Comparison of ENCODE assay signal across 7 cellular contexts in the genomic region with DNA sequence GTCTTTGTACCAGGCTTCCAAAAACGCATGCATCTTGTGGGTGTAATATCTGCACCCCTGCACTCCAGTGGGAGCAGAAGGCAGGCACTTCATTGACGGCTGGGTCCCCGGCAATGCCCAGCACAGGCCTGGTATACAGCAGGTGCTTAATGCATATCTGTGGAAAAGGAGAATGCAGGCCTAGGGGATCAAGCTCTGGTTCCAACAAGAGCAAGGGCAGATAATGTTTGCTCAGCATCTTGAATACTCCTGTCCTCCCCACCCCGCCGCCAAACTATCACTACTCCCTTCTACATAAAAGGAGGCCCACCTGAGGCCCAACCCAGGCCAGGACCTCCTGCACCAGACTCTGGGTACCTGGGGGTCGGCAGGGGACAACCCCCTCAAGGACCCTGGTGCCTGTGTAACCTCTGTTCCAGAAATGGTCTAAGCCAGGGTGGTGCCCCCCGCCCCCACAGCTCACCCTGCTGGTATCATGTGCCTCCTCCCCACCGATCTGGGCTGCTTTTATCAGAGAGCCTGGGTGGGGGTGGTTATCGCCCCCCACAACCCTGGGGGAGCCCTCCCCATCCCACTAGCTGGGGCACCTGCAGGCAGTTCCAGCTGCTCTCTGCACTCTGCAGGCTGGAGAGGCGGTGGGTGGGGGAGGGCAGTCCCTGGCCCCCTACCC. TPM values are rescaled to one million over a fixed set of nuclear protein-coding genes. Genes with fewer than 3 reads are reported as not detected.
DNase-seq lines count a peak whose midpoint lies in the region; ATAC-seq and TF ChIP-seq lines count a peak whose summit lies in the region.

No MANE protein-coding gene starts in this region.

- no peaks in the 10 kb centered on the region for H3K9me3 Mint-ChIP-seq in endodermal cell

- TF ChIP-seq CTCF in HEK293 (tag by site-specific recombination; IDR thresholded peaks at IDR 0.05) (no peak), endodermal cell (conservative IDR thresholded peaks at IDR 0.05) (no peak)

- H3K4me3 ChIP-seq in HEK293 (ENCODE audit: low read depth, low read length): no peak overlapping the region
- H3K4me3 ChIP-seq in endodermal cell (ENCODE audit: low read length): peak overlapping the region; percentile 65
- no peak overlapping the region for H3K4me3 ChIP-seq in skeletal muscle tissue (ENCODE audit: low read length in 3 of 3)

- ATAC-seq in GM21529 (IDR thresholded peaks at IDR 0.05; ENCODE audit: unreplicated experiment) (no peak), HG02884 (IDR thresholded peaks at IDR 0.05; ENCODE audit: unreplicated experiment) (no peak)

- H3K36me3 ChIP-seq in HEK293 (ENCODE audit: control insufficient read depth in 2 of 2, insufficient read depth in 1 of 2, low read length in 2 of 2) (no peaks in the 10 kb centered on the region), endodermal cell (ENCODE audit: control insufficient read depth, insufficient read depth, low read length) (peaks cover 3% of the 10 kb centered on the region), skeletal muscle tissue (ENCODE audit: control insufficient read depth in 3 of 3, insufficient read depth in 3 of 3, low read length in 3 of 3) (no peaks in the 10 kb centered on the region)

- CTCF ChIA-PET in HEK293 (lab: Yijun Ruan, JAX): interaction anchor here (0.6 to 1.9 kb wide), 4 partner anchors 10 to 50 kb away, joined by 3 to 15 read pairs (median 4); a partner anchor contains a TSS

- 82 to 100% methylated on average over 3 to 8 of the region's 10 CpGs for WGBS in endodermal cell (ENCODE audit: insufficient coverage in 1 of 2, insufficient read length in 1 of 2), 2 experiments

- POLR2A ChIA-PET in HEK293 (lab: Yijun Ruan, JAX): interaction anchor here (1.7 kb wide), 1 partner anchor 10 kb away, joined by 4 read pairs; no protein-coding TSS in a partner anchor

- H3K9ac ChIP-seq in endodermal cell (ENCODE audit: extremely low read depth, low read length, poor library complexity, severe bottlenecking) (no peak overlapping the region), skeletal muscle tissue (ENCODE audit: low read depth in 1 of 3, low read length in 3 of 3) (no peak overlapping the region)

- H3K4me3 Mint-ChIP-seq in endodermal cell: peak overlapping the region; percentile 12

- no peak overlapping the region for H3K27ac Mint-ChIP-seq in endodermal cell

- H3K9me3 ChIP-seq in HEK293 (ENCODE audit: control insufficient read depth, insufficient read depth, low read depth, low read length) (no peaks in the 10 kb centered on the region), endodermal cell (ENCODE audit: control insufficient read depth, low read length) (no peaks in the 10 kb centered on the region), skeletal muscle tissue (ENCODE audit: control insufficient read depth in 3 of 3, low read length in 3 of 3) (no peaks in the 10 kb centered on the region)

- no peaks in the 10 kb centered on the region for H3K27me3 ChIP-seq in endodermal cell (ENCODE audit: control insufficient read depth, insufficient read depth, low read length, poor library complexity, severe bottlenecking)
- H3K27me3 ChIP-seq in skeletal muscle tissue (ENCODE audit: control insufficient read depth in 3 of 3, insufficient read depth in 3 of 3, low read length in 3 of 3): peaks cover 0 to 19% (median 16%) of the 10 kb centered on the region in 3 donors

- peaks cover 24% of the 10 kb centered on the region for H3K4me1 ChIP-seq in HEK293 (ENCODE audit: control insufficient read depth, insufficient read depth, low read length)
- peaks cover 28% of the 10 kb centered on the region for H3K4me1 ChIP-seq in endodermal cell (ENCODE audit: control insufficient read depth, insufficient read depth, low read length)
- H3K4me1 ChIP-seq in skeletal muscle tissue (ENCODE audit: control insufficient read depth in 3 of 3, insufficient read depth in 3 of 3, low read length in 3 of 3): peaks cover 24 to 60% (median 50%) of the 10 kb centered on the region in 3 donors

- H3K36me3 Mint-ChIP-seq in endodermal cell (ENCODE audit: low read depth): no peaks in the 10 kb centered on the region

- H3K27ac ChIP-seq in HEK293 (ENCODE audit: extremely low read depth, low read depth, low read length) (no peak overlapping the region), endodermal cell (ENCODE audit: low read depth, low read length) (no peak overlapping the region), skeletal muscle tissue (ENCODE audit: low read depth, low read length) (peak overlapping the region; percentile 76)

- peaks cover 7% of the 10 kb centered on the region for H3K27me3 Mint-ChIP-seq in endodermal cell (ENCODE audit: insufficient read depth)

- peak; percentile 27 for DNase-seq in RPMI8226
- no peak for DNase-seq in endodermal cell
- DNase-seq in LoVo (ENCODE audit: low spot score): no peak

- H3K4me1 Mint-ChIP-seq in endodermal cell: peaks cover 34% of the 10 kb centered on the region

TF ChIP-seq in HEK293, 187 proteins besides CTCF, POLR2A, EP300 and RAD21 (continues in another document):
- TF ChIP-seq, protein P1, sequence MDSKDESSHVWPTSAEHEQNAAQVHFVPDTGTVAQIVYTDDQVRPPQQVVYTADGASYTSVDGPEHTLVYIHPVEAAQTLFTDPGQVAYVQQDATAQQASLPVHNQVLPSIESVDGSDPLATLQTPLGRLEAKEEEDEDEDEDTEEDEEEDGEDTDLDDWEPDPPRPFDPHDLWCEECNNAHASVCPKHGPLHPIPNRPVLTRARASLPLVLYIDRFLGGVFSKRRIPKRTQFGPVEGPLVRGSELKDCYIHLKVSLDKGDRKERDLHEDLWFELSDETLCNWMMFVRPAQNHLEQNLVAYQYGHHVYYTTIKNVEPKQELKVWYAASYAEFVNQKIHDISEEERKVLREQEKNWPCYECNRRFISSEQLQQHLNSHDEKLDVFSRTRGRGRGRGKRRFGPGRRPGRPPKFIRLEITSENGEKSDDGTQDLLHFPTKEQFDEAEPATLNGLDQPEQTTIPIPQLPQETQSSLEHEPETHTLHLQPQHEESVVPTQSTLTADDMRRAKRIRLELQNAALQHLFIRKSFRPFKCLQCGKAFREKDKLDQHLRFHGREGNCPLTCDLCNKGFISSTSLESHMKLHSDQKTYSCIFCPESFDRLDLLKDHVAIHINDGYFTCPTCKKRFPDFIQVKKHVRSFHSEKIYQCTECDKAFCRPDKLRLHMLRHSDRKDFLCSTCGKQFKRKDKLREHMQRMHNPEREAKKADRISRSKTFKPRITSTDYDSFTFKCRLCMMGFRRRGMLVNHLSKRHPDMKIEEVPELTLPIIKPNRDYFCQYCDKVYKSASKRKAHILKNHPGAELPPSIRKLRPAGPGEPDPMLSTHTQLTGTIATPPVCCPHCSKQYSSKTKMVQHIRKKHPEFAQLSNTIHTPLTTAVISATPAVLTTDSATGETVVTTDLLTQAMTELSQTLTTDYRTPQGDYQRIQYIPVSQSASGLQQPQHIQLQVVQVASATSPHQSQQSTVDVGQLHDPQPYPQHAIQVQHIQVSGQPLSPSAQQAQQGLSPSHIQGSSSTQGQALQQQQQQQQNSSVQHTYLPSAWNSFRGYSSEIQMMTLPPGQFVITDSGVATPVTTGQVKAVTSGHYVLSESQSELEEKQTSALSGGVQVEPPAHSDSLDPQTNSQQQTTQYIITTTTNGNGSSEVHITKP (tag by site-specific recombination; IDR thresholded peaks at IDR 0.05): peak; percentile 36; the same call in 1 of the 2 replicates
- TF ChIP-seq, protein P2, sequence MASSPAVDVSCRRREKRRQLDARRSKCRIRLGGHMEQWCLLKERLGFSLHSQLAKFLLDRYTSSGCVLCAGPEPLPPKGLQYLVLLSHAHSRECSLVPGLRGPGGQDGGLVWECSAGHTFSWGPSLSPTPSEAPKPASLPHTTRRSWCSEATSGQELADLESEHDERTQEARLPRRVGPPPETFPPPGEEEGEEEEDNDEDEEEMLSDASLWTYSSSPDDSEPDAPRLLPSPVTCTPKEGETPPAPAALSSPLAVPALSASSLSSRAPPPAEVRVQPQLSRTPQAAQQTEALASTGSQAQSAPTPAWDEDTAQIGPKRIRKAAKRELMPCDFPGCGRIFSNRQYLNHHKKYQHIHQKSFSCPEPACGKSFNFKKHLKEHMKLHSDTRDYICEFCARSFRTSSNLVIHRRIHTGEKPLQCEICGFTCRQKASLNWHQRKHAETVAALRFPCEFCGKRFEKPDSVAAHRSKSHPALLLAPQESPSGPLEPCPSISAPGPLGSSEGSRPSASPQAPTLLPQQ (tag by site-specific recombination; IDR thresholded peaks at IDR 0.05): no peak
- TF ChIP-seq, protein P3, sequence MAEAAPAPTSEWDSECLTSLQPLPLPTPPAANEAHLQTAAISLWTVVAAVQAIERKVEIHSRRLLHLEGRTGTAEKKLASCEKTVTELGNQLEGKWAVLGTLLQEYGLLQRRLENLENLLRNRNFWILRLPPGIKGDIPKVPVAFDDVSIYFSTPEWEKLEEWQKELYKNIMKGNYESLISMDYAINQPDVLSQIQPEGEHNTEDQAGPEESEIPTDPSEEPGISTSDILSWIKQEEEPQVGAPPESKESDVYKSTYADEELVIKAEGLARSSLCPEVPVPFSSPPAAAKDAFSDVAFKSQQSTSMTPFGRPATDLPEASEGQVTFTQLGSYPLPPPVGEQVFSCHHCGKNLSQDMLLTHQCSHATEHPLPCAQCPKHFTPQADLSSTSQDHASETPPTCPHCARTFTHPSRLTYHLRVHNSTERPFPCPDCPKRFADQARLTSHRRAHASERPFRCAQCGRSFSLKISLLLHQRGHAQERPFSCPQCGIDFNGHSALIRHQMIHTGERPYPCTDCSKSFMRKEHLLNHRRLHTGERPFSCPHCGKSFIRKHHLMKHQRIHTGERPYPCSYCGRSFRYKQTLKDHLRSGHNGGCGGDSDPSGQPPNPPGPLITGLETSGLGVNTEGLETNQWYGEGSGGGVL (tag by site-specific recombination; IDR thresholded peaks at IDR 0.05): peak; percentile 68
- peak; percentile 26; the same call in 1 of the 2 replicates for TF ChIP-seq WT1 (tag by site-specific recombination; IDR thresholded peaks at IDR 0.05)
- no peak for TF ChIP-seq KLF1 (tag by site-specific recombination; IDR thresholded peaks at IDR 0.05)

RNA-seq across cellular contexts. Expression of a gene that starts 4.8 kb away (rescaled TPM):
- total RNA-seq in endodermal cell: 10 to 100 TPM; 39.0 to 42.9 TPM
- 19.2 TPM for polyA plus RNA-seq in endodermal cell (2013, experiment 1 of 2)
- polyA plus RNA-seq in endodermal cell (2013, experiment 2 of 2): 17.1 TPM
- total RNA-seq in skeletal muscle tissue: 2.6 TPM

RNA-seq across cellular contexts. Expression of a gene that starts 10.3 kb away (rescaled TPM):
- total RNA-seq in endodermal cell (10 to 100 TPM; 51.6 to 56.4 TPM), skeletal muscle tissue (5.7 TPM)
- polyA plus RNA-seq in endodermal cell (2013, experiment 1 of 2): 26.5 TPM
- 26.7 TPM for polyA plus RNA-seq in endodermal cell (2013, experiment 2 of 2)

RNA-seq across cellular contexts. Expression of a gene that starts 26.7 kb away (rescaled TPM):
- total RNA-seq in endodermal cell (10 to 100 TPM; 50.6 to 52.9 TPM), skeletal muscle tissue (52.7 TPM)
- polyA plus RNA-seq in endodermal cell (2013, experiment 1 of 2): 45.1 TPM
- 45.7 TPM for polyA plus RNA-seq in endodermal cell (2013, experiment 2 of 2)

RNA-seq across cellular contexts. Expression of a gene that starts 46.5 kb away (rescaled TPM):
- total RNA-seq in endodermal cell: 1 to 10 TPM; 2.3 to 3.4 TPM
- polyA plus RNA-seq in endodermal cell (2013, experiment 1 of 2): 3.7 TPM
- polyA plus RNA-seq in endodermal cell (2013, experiment 2 of 2): 3.3 TPM
- total RNA-seq in skeletal muscle tissue: 0.52 TPM

RNA-seq across cellular contexts. Expression of a gene that starts 46.7 kb away (rescaled TPM):
- total RNA-seq in endodermal cell (10 to 100 TPM in 1 of 2 donors, 1 to 10 TPM in 1; 9.9 to 13.8 TPM), skeletal muscle tissue (1.0 TPM)
- 4.5 TPM for polyA plus RNA-seq in endodermal cell (2013, experiment 1 of 2)
- polyA plus RNA-seq in endodermal cell (2013, experiment 2 of 2): 3.1 TPM

Comparison
In these comparisons a context has a peak if more than half of its experiments do, and no peak if none do; other contexts are left out.
1. RNA of a gene that starts 4.8 kb away (total RNA-seq): 39.0 to 42.9 TPM in endodermal cell; 2.6 TPM in skeletal muscle tissue (single experiment); every median in the first group is over 10 times any median in the second.